In genomic region chr1:241591317-241591716, GRCh38 we compare ENCODE assay signal across 1 cellular context.
TF ChIP-seq lines count a peak whose summit lies in the region.

No MANE protein-coding gene starts in this region.

TF ChIP-seq in WTC11, 78 proteins besides CTCF, POLR2A, EP300 and RAD21 (continued from another document):
- TF ChIP-seq STAT6 (CRISPR knock-in tag; conservative IDR thresholded peaks at IDR 0.05; ENCODE audit: low read depth), result no peak
TF ChIP-seq in WTC11: peak in this region for 0.
